ENCODE assay signal across 13 cellular contexts in genomic region chr1:243416510-243416909, GRCh38.
A peak's percentile ranks its signal among the peaks of the same experiment; 100 is the strongest.
DNase-seq lines count a peak whose midpoint lies in the region; ATAC-seq and TF ChIP-seq lines count a peak whose summit lies in the region.
"Had no signal": no experiment of that assay in that cellular context is flagged by ENCODE, and none has a peak within 500 bp of the region (broad histone marks: within the 10 kb centered on the region; RNA-seq: fewer than 3 reads in every experiment).

No MANE protein-coding gene starts in this region.

- no peaks in the 10 kb centered on the region for H4K20me1 ChIP-seq in DND-41 (ENCODE audit: insufficient read depth, low read length)
- H4K20me1 ChIP-seq: BLaER1 treated with 17β-estradiol and CSF1 and Interleukin-3, amounts not matched to agents 10 nM and 100 nM had no signal

- H3K9me3 ChIP-seq in DND-41 (ENCODE audit: insufficient read depth, low read length, severe bottlenecking), result no peaks in the 10 kb centered on the region

- H3K4me3 ChIP-seq in DND-41 (ENCODE audit: low read depth in 1 of 2, low read length in 2 of 2), result no peak overlapping the region
- H3K4me3 ChIP-seq: BLaER1 treated with 17β-estradiol and CSF1 and Interleukin-3, amounts not matched to agents 10 nM and 100 nM had no signal

- peak overlapping the region; percentile 51 for H3K27ac ChIP-seq in DND-41 (ENCODE audit: low read length)
- H3K27ac ChIP-seq: BLaER1 treated with 17β-estradiol and CSF1 and Interleukin-3, amounts not matched to agents 10 nM and 100 nM had no signal

- H3K79me2 ChIP-seq in DND-41 (ENCODE audit: insufficient read depth, low read length), result no peaks in the 10 kb centered on the region

- H3K4me2 ChIP-seq in DND-41 (ENCODE audit: insufficient read depth, low read length), result peak overlapping the region; percentile 10
- H3K4me2 ChIP-seq: BLaER1 treated with 17β-estradiol and CSF1 and Interleukin-3, amounts not matched to agents 10 nM and 100 nM had no signal

- H3K4me1 ChIP-seq in DND-41 (ENCODE audit: insufficient read depth, low read length), result peaks cover 55% of the 10 kb centered on the region

- DNase-seq in DND-41 (no peak), astrocyte of the hippocampus (ENCODE audit: low read depth, low spot score) (peak; percentile 38), germinal center (ENCODE audit: low spot score) (no peak)
- no peak for DNase-seq in stimulated activated CD4-positive, alpha-beta T cell treated with anti-CD3 and anti-CD28 coated beads, Interleukin-2, amount 100 ng/mL, for 24 hours
- no peak for DNase-seq in activated CD8-positive, alpha-beta memory T cell treated with anti-CD3 and anti-CD28 coated beads for 24 hours
- DNase-seq: activated gamma-delta T cell treated with Interleukin-2 at 50 U/mL for 16 hours; NCI-H1417 treated with DMSO at 0.1 percent for 48 hours; SHP77 treated with DMSO at 0.1 percent for 48 hours; stimulated activated CD4-positive, alpha-beta T cell treated with anti-CD3 and anti-CD28 coated beads, Interleukin-4, amount 100 ng/mL, for 1 hour had no signal

- H3K9ac ChIP-seq in DND-41 (ENCODE audit: low read depth, low read length), result peak overlapping the region; percentile 4; the same call in 1 of the 2 replicates
- H3K9ac ChIP-seq: BLaER1 treated with 17β-estradiol and CSF1 and Interleukin-3, amounts not matched to agents 10 nM and 100 nM had no signal

- ATAC-seq in DND-41 (ENCODE audit: insufficient read depth, low read depth), result peak; percentile 44
- ATAC-seq in GM18867 (IDR thresholded peaks at IDR 0.05; ENCODE audit: unreplicated experiment), result peak; percentile 39
- ATAC-seq in HG03045 (IDR thresholded peaks at IDR 0.05; ENCODE audit: unreplicated experiment), result peak; percentile 74
- ATAC-seq in GM21528 (IDR thresholded peaks at IDR 0.05; ENCODE audit: low FRiP score, unreplicated experiment), result no peak

- TF ChIP-seq CTCF in DND-41 (IDR thresholded peaks at IDR 0.05; ENCODE audit: borderline replicate concordance, extremely low read depth, low read length, poor library complexity, severe bottlenecking), result no peak

- no peaks in the 10 kb centered on the region for H3K27me3 ChIP-seq in DND-41 (ENCODE audit: insufficient read depth, low read length, poor library complexity)
- H3K27me3 ChIP-seq: BLaER1 treated with 17β-estradiol and CSF1 and Interleukin-3, amounts not matched to agents 10 nM and 100 nM had no signal

- no peak overlapping the region for H2AFZ ChIP-seq in DND-41 (ENCODE audit: low read depth, low read length)

- H3K36me3 ChIP-seq in DND-41 (ENCODE audit: insufficient read depth, low read length), result no peaks in the 10 kb centered on the region
